ENCODE assay signal across 10 cellular contexts in the genomic region with DNA sequence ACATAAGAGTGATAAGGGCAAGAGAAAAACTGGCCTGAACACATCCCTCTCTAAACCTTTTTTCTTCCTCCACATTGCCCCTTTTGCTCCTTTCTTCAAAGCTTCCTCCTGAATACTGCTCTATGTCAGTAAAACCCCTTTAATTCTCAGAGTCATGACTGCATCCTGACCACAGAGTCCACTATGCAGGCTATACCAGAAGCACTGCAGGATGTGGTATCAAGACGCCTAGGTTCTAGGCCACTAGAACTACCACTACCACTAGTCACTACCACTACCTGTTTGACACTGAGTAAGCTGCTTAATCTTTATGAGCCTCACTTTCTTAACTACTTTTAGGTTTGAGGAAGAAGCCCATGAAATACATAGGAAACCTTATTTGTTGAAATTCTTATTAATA. TPM values are rescaled to one million over a fixed set of nuclear protein-coding genes. Genes with fewer than 3 reads are reported as not detected.
A peak's percentile ranks its signal among the peaks of the same experiment; 100 is the strongest.
DNase-seq lines count a peak whose midpoint lies in the region; ATAC-seq and TF ChIP-seq lines count a peak whose summit lies in the region.
"Had no signal": no experiment of that assay in that cellular context is flagged by ENCODE, and none has a peak within 500 bp of the region (broad histone marks: within the 10 kb centered on the region; RNA-seq: fewer than 3 reads in every experiment).

No MANE protein-coding gene starts in this region.

- ATAC-seq in CD4-positive, alpha-beta T cell (ENCODE audit: poor library complexity), result peak; percentile 84
- ATAC-seq in GM18907 (IDR thresholded peaks at IDR 0.05; ENCODE audit: unreplicated experiment) (peak; percentile 93), HG02973 (IDR thresholded peaks at IDR 0.05; ENCODE audit: unreplicated experiment) (peak; percentile 90)
- peak; percentile 97 for ATAC-seq in activated CD8-positive, alpha-beta T cell treated with anti-CD3 and anti-CD28 coated beads, Interleukin-2, amount 10 ng/mL, durations not matched to agents 7 days and 5 days
- ATAC-seq: gastrocnemius medialis had no signal

- no peaks in the 10 kb centered on the region for H3K9me3 ChIP-seq in CD4-positive, alpha-beta T cell (ENCODE audit: control insufficient read depth, low read length)
- H3K9me3 ChIP-seq: gastrocnemius medialis had no signal

- no peaks in the 10 kb centered on the region for H3K9me3 Mint-ChIP-seq in CD4-positive, alpha-beta T cell
- H3K9me3 Mint-ChIP-seq in activated CD8-positive, alpha-beta T cell treated with anti-CD3 and anti-CD28 coated beads, Interleukin-2, amount 10 ng/mL, durations not matched to agents 7 days and 5 days (ENCODE audit: insufficient read depth), result no peaks in the 10 kb centered on the region
- peaks cover 29% of the 10 kb centered on the region for H3K9me3 Mint-ChIP-seq in mesothelial cell of epicardium

- H3K4me3 Mint-ChIP-seq in CD4-positive, alpha-beta T cell, result no peak overlapping the region
- H3K4me3 Mint-ChIP-seq in activated CD8-positive, alpha-beta T cell treated with anti-CD3 and anti-CD28 coated beads, Interleukin-2, amount 10 ng/mL, durations not matched to agents 7 days and 5 days, result peak overlapping the region; percentile 64
- H3K4me3 Mint-ChIP-seq in mesothelial cell of epicardium, result no peak overlapping the region

- H3K27ac ChIP-seq in CD4-positive, alpha-beta T cell (ENCODE audit: low read depth, low read length), result peak overlapping the region; percentile 17
- no peak overlapping the region for H3K27ac ChIP-seq in caudate nucleus (ENCODE audit: low read depth, low read length)
- H3K27ac ChIP-seq: gastrocnemius medialis had no signal

- no peaks in the 10 kb centered on the region for H3K36me3 Mint-ChIP-seq in CD4-positive, alpha-beta T cell (ENCODE audit: low read depth)
- H3K36me3 Mint-ChIP-seq in activated CD8-positive, alpha-beta T cell treated with anti-CD3 and anti-CD28 coated beads, Interleukin-2, amount 10 ng/mL, durations not matched to agents 7 days and 5 days (ENCODE audit: low read depth), result peaks cover 39% of the 10 kb centered on the region
- no peaks in the 10 kb centered on the region for H3K36me3 Mint-ChIP-seq in mesothelial cell of epicardium

- H3K27me3 Mint-ChIP-seq in CD4-positive, alpha-beta T cell, result no peaks in the 10 kb centered on the region
- H3K27me3 Mint-ChIP-seq in activated CD8-positive, alpha-beta T cell treated with anti-CD3 and anti-CD28 coated beads, Interleukin-2, amount 10 ng/mL, durations not matched to agents 7 days and 5 days (ENCODE audit: low read depth), result no peaks in the 10 kb centered on the region
- H3K27me3 Mint-ChIP-seq in mesothelial cell of epicardium (ENCODE audit: low read depth), result no peaks in the 10 kb centered on the region

- peaks cover 52% of the 10 kb centered on the region for H3K4me1 Mint-ChIP-seq in CD4-positive, alpha-beta T cell (ENCODE audit: low read depth)
- peaks cover 89% of the 10 kb centered on the region for H3K4me1 Mint-ChIP-seq in activated CD8-positive, alpha-beta T cell treated with anti-CD3 and anti-CD28 coated beads, Interleukin-2, amount 10 ng/mL, durations not matched to agents 7 days and 5 days (ENCODE audit: low read depth)
- peaks cover 13% of the 10 kb centered on the region for H3K4me1 Mint-ChIP-seq in mesothelial cell of epicardium

- no peaks in the 10 kb centered on the region for H3K27me3 ChIP-seq in CD4-positive, alpha-beta T cell (ENCODE audit: control insufficient read depth, insufficient read depth, low read length)
- H3K27me3 ChIP-seq: gastrocnemius medialis had no signal

- peak overlapping the region; percentile 40 for H3K27ac Mint-ChIP-seq in CD4-positive, alpha-beta T cell
- H3K27ac Mint-ChIP-seq in activated CD8-positive, alpha-beta T cell treated with anti-CD3 and anti-CD28 coated beads, Interleukin-2, amount 10 ng/mL, durations not matched to agents 7 days and 5 days, result peak overlapping the region; percentile 94
- H3K27ac Mint-ChIP-seq in mesothelial cell of epicardium, result no peak overlapping the region

- no peak for TF ChIP-seq CTCF in CD4-positive, alpha-beta T cell (IDR thresholded peaks at IDR 0.05)
- no peak for TF ChIP-seq CTCF in mesothelial cell of epicardium (IDR thresholded peaks at IDR 0.05; ENCODE audit: unreplicated experiment)

- POLR2A ChIA-PET in CD4-positive, alpha-beta T cell (lab: Charles Lee), result interaction anchor here (0.6 to 2.7 kb wide), 2 partner anchors 9 to 454 kb away, joined by 3 to 18 read pairs; a partner anchor contains a TSS
- POLR2A ChIA-PET in activated CD8-positive, alpha-beta T cell treated with anti-CD3 and anti-CD28 coated beads, Interleukin-2, amount 10 ng/mL, durations not matched to agents 7 days and 5 days (lab: Charles Lee), result interaction anchor here (0.5 to 5.7 kb wide), 2 partner anchors 9 to 14 kb away, joined by 3 to 41 read pairs; a partner anchor contains a TSS

- peak in 2 of 10 experiments; percentile 5 to 6 for DNase-seq in CD4-positive, alpha-beta T cell
- DNase-seq in activated CD8-positive, alpha-beta T cell treated with anti-CD3 and anti-CD28 coated beads, Interleukin-2, amount 10 ng/mL, durations not matched to agents 7 days and 5 days, result peak; percentile 76
- no peak for DNase-seq in mesothelial cell of epicardium (ENCODE audit: low spot score in 2 of 2, unreplicated experiment in 2 of 2)
- no peak for DNase-seq in caudate nucleus (lab: John Stamatoyannopoulos, UW)
- no peak for DNase-seq in NCI-H187 (lab: John Stamatoyannopoulos, UW)
- no peak for DNase-seq in NCI-H524 treated with DMSO at 0.1 percent for 48 hours (lab: John Stamatoyannopoulos, UW)
- DNase-seq: COR-L47, gastrocnemius medialis had no signal

- intact Hi-C loops in CD4-positive, alpha-beta T cell (cut with DNase I, micrococcal nuclease), result no loop called here

- CTCF ChIA-PET in CD4-positive, alpha-beta T cell (lab: Charles Lee), result no interaction called here
- CTCF ChIA-PET in activated CD8-positive, alpha-beta T cell treated with anti-CD3 and anti-CD28 coated beads, Interleukin-2, amount 10 ng/mL, durations not matched to agents 7 days and 5 days (lab: Charles Lee), result interaction anchor here (1.2 to 3.9 kb wide), 4 partner anchors 9 to 17 kb away, joined by 3 to 16 read pairs (median 10); a partner anchor contains a TSS

RNA-seq across cellular contexts. Expression of a gene that starts 38.7 kb away (rescaled TPM):
- total RNA-seq in CD4-positive, alpha-beta T cell, result 10 to 100 TPM; 19.1 to 19.5 TPM
- 10 to 100 TPM; 26.7 to 27.3 TPM for total RNA-seq in activated CD8-positive, alpha-beta T cell treated with anti-CD3 and anti-CD28 coated beads, Interleukin-2, amount 10 ng/mL, durations not matched to agents 7 days and 5 days
- total RNA-seq in mesothelial cell of epicardium, result 28.6 to 30.2 TPM (median 29.5 TPM) in 3 replicates
